In genomic region chr3:120272294-120272693, GRCh38 we compare ENCODE assay signal across 23 cellular contexts. TPM values are rescaled to one million over a fixed set of nuclear protein-coding genes. Genes with fewer than 3 reads are reported as not detected.
DNase-seq lines count a peak whose midpoint lies in the region; ATAC-seq lines count a peak whose summit lies in the region.
"Had no signal": no experiment of that assay in that cellular context is flagged by ENCODE, and none has a peak within 500 bp of the region (broad histone marks: within the 10 kb centered on the region; RNA-seq: fewer than 3 reads in every experiment).

No MANE protein-coding gene starts in this region.

- peak; percentile 47 to 57 for DNase-seq in NCI-H446 (lab: John Stamatoyannopoulos, UW)
- DNase-seq in SJCRH30, result peak; percentile 60 to 88
- no peak for DNase-seq in left ventricle myocardium superior
- DNase-seq in NCI-H2107 treated with DMSO at 0.1 percent for 48 hours (lab: John Stamatoyannopoulos, UW; ENCODE audit: unreplicated experiment), result no peak
- DNase-seq: CD8-positive, alpha-beta memory T cell; DMS153; DND-41; GM23248; H7; Kasumi-1; NCI-H2029; NCI-H2227 treated with DMSO at 0.1 percent for 48 hours; NCI-H510A treated with DMSO at 0.1 percent for 48 hours; NCI-H774; PC-9; SHP77; T-helper 1 cell had no signal

- H3K27me3 ChIP-seq in SJCRH30, result no peaks in the 10 kb centered on the region

- H3K9me3 ChIP-seq in SJCRH30 (replicated peaks), result no peaks in the 10 kb centered on the region
- no peaks in the 10 kb centered on the region for H3K9me3 ChIP-seq in mesodermal cell (ENCODE audit: control insufficient read depth, low read length)

- H3K36me3 ChIP-seq in SJCRH30 (no peaks in the 10 kb centered on the region), mesodermal cell (ENCODE audit: control insufficient read depth, insufficient read depth, low read length) (no peaks in the 10 kb centered on the region)

- H3K27ac ChIP-seq in SJCRH30 (no peak overlapping the region), mesodermal cell (ENCODE audit: low read depth, low read length, severe bottlenecking) (peak overlapping the region; percentile 16)
- H3K27ac ChIP-seq: C4-2B, GM23248, PC-9, RWPE1 had no signal

- H3K4me1 ChIP-seq in SJCRH30 (peaks cover 22% of the 10 kb centered on the region), mesodermal cell (ENCODE audit: control insufficient read depth, insufficient read depth, low read length, poor library complexity, severe bottlenecking) (no peaks in the 10 kb centered on the region)

- ATAC-seq in HG03469 (IDR thresholded peaks at IDR 0.05; ENCODE audit: unreplicated experiment) (no peak), GM18519 (IDR thresholded peaks at IDR 0.05; ENCODE audit: low FRiP score, unreplicated experiment) (no peak), left ventricle myocardium superior (no peak)
- ATAC-seq: K562 had no signal

- intact Hi-C loops in left ventricle myocardium superior (cut with micrococcal nuclease), result no loop called here

- H3K4me3 ChIP-seq in SJCRH30 (no peak overlapping the region), mesodermal cell (ENCODE audit: extremely low read depth, insufficient read depth, low read length, poor library complexity, severe bottlenecking) (no peak overlapping the region)
- H3K4me3 ChIP-seq: GM23248, K562, PC-9 had no signal

- WGBS in mesodermal cell (ENCODE audit: insufficient coverage in 2 of 2), 2 experiments, result 75 to 88% methylated on average over 1 of the region's 1 CpG

RNA-seq across cellular contexts. Expression of gene GPR156, which starts 12.7 kb away (rescaled TPM):
- 0.91 TPM in 2 replicates for total RNA-seq in SJCRH30 (2014; rRNA removed; shearing (Covaris generic))
- polyA plus RNA-seq in mesodermal cell (2013, experiment 1 of 2), result 0.59 TPM
- 0.35 TPM for polyA plus RNA-seq in mesodermal cell (2013, experiment 2 of 2)
- total RNA-seq in left ventricle myocardium superior, result 0.10 TPM
- total RNA-seq: GM23248 had no signal
- polyA plus RNA-seq: CD8-positive, alpha-beta memory T cell; GM23248 had no signal

Comparison
In these comparisons a context has a peak if more than half of its experiments do, and no peak if none do; other contexts are left out.
1. DNase-seq: peak in NCI-H446 (2 of 2) and SJCRH30 (2 of 2); none in left ventricle myocardium superior (single experiment) and NCI-H2107 treated with DMSO at 0.1 percent for 48 hours (single experiment).